19 cellular contexts compared by ENCODE assay signal in the genomic region with DNA sequence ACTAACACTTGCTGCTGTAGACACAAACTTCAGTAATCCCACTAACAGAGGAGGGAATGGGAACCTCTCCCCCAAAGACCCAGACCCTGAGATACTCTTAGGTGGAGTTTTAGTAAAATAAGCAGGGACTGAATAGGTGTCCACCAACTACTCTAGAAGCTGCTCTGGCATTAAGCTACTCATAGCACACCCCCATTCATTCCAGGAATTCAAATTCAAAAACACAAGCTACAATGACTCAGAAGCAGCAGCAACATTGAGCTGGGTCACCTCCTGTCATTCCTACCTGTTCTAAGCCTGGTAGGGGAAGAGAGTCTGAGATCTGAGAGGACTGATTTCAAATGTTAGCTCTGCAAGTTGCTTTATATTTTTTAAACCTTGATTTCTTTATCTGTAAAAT.
"Had no signal": no experiment of that assay in that cellular context is flagged by ENCODE, and none has a peak within 500 bp of the region (broad histone marks: within the 10 kb centered on the region; RNA-seq: fewer than 3 reads in every experiment).

No MANE protein-coding gene starts in this region.

- H3K27me3 ChIP-seq: gastrocnemius medialis, right lobe of liver, upper lobe of right lung had no signal

- H3K36me3 ChIP-seq: adrenal gland, gastrocnemius medialis, right lobe of liver, upper lobe of right lung, WERI-Rb-1 had no signal

- H3K4me1 Mint-ChIP-seq: activated naive CD4-positive, alpha-beta T cell treated with anti-CD3 and anti-CD28 coated beads, Interleukin-2, amount 50 U/mL, for 24 hours; brain; neural crest cell had no signal

- H3K36me3 Mint-ChIP-seq: activated CD8-positive, alpha-beta memory T cell treated with anti-CD3 and anti-CD28 coated beads, Interleukin-2, amount 10 ng/mL, durations not matched to agents 7 days and 5 days; activated naive CD4-positive, alpha-beta T cell treated with anti-CD3 and anti-CD28 coated beads, Interleukin-2, amount 50 U/mL, for 24 hours; brain had no signal

- H3K27me3 Mint-ChIP-seq: activated CD8-positive, alpha-beta memory T cell treated with anti-CD3 and anti-CD28 coated beads, Interleukin-2, amount 10 ng/mL, durations not matched to agents 7 days and 5 days had no signal

- H3K4me3 Mint-ChIP-seq: activated CD8-positive, alpha-beta memory T cell treated with anti-CD3 and anti-CD28 coated beads, Interleukin-2, amount 10 ng/mL, durations not matched to agents 7 days and 5 days; activated naive CD4-positive, alpha-beta T cell treated with anti-CD3 and anti-CD28 coated beads, Interleukin-2, amount 50 U/mL, for 24 hours; brain; neural crest cell; stimulated activated naive CD8-positive, alpha-beta T cell treated with anti-CD3 and anti-CD28 coated beads, Interleukin-15, Interleukin-2, amounts not matched to agents 100 ng/mL and 50 ng/mL, for 24 hours had no signal

- H3K4me3 ChIP-seq: adrenal gland, gastrocnemius medialis, lung, psoas muscle, right lobe of liver, upper lobe of right lung had no signal

- DNase-seq: activated CD4-positive, alpha-beta T cell treated with anti-CD3 and anti-CD28 coated beads, Interleukin-2, amount 50 U/mL, for 48 hours; activated CD8-positive, alpha-beta memory T cell treated with anti-CD3 and anti-CD28 coated beads, Interleukin-2, amount 10 ng/mL, durations not matched to agents 7 days and 5 days; activated effector memory CD4-positive, alpha-beta T cell treated with anti-CD3 and anti-CD28 coated beads, Interleukin-2, amount 50 U/mL, for 16 hours; activated T-cell treated with anti-CD3 and anti-CD28 coated beads, Interleukin-2, amount 50 U/mL, for 1 hour; adrenal gland; effector CD8-positive, alpha-beta T cell; gastrocnemius medialis; left colon; psoas muscle; right lobe of liver; T-helper 1 cell; upper lobe of right lung; WERI-Rb-1 had no signal

- H3K9me3 Mint-ChIP-seq: activated naive CD4-positive, alpha-beta T cell treated with anti-CD3 and anti-CD28 coated beads, Interleukin-2, amount 50 U/mL, for 24 hours; brain; stimulated activated naive CD8-positive, alpha-beta T cell treated with anti-CD3 and anti-CD28 coated beads, Interleukin-15, Interleukin-2, amounts not matched to agents 100 ng/mL and 50 ng/mL, for 24 hours had no signal

- ATAC-seq: activated CD8-positive, alpha-beta memory T cell treated with anti-CD3 and anti-CD28 coated beads, Interleukin-2, amount 10 ng/mL, durations not matched to agents 7 days and 5 days; gastrocnemius medialis; left colon; psoas muscle; right lobe of liver; SK-N-SH treated with all-trans-retinoic acid at 6 μM for 48 hours; upper lobe of right lung had no signal

- H3K27ac ChIP-seq: adrenal gland, gastrocnemius medialis, psoas muscle, right lobe of liver, upper lobe of right lung, WERI-Rb-1 had no signal

- H3K27ac Mint-ChIP-seq: activated CD8-positive, alpha-beta memory T cell treated with anti-CD3 and anti-CD28 coated beads, Interleukin-2, amount 10 ng/mL, durations not matched to agents 7 days and 5 days; activated naive CD4-positive, alpha-beta T cell treated with anti-CD3 and anti-CD28 coated beads, Interleukin-2, amount 50 U/mL, for 24 hours; brain; stimulated activated naive CD8-positive, alpha-beta T cell treated with anti-CD3 and anti-CD28 coated beads, Interleukin-15, Interleukin-2, amounts not matched to agents 100 ng/mL and 50 ng/mL, for 24 hours had no signal

- H3K4me1 ChIP-seq: adrenal gland, gastrocnemius medialis, psoas muscle, right lobe of liver, upper lobe of right lung had no signal
